In the genomic region with DNA sequence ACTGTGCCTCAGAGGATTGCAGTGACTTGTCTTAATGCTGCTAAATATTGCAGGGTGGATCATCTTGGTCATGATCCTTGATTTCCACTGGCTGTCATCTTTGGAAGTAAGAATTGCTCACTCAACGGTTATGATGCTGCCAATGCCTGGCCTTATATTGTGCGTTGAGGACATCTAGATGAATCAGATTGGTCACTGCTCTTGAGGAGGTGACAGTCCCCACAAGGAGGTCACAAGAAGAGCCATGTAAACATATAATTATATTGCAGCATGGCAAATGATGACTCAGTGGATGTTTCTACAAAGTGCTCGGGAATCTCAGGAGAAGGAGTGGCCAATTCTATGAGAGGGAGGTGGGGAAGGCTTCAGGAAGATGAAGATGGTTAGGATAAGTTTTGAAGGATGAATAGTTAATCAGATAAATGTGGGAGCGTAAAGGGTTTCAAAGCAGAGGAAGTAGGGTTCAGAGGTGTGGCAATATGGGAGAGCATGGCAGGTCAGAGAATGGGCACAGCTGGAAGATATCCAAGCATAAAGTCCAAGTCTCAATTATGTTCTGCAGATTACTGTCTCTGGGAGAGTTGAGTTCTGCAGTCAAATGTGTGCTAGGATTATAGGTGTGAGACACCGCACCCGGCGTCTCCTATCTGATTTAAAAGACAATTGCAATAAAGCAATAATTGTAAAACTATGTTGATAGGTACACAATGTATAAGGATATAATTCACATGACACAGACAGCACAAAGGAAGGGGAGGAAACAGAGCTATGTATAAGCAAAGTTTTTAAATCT, we compare ENCODE assay signal across 14 cellular contexts.
"Had no signal": no experiment of that assay in that cellular context is flagged by ENCODE, and none has a peak within 500 bp of the region (broad histone marks: within the 10 kb centered on the region; RNA-seq: fewer than 3 reads in every experiment).

No MANE protein-coding gene starts in this region.

- H3K36me3 Mint-ChIP-seq: activated naive CD4-positive, alpha-beta T cell treated with anti-CD3 and anti-CD28 coated beads, Interleukin-2, amount 50 U/mL, for 24 hours had no signal

- H3K27ac ChIP-seq: ascending aorta, foreskin keratinocyte, hepatocyte had no signal

- H3K4me1 Mint-ChIP-seq: activated naive CD4-positive, alpha-beta T cell treated with anti-CD3 and anti-CD28 coated beads, Interleukin-2, amount 50 U/mL, for 24 hours; nephron had no signal

- DNase-seq: activated CD4-positive, alpha-beta T cell treated with anti-CD3 and anti-CD28 coated beads, Interleukin-2, amount 50 U/mL, for 4 hours; activated effector memory CD4-positive, alpha-beta T cell treated with anti-CD3 and anti-CD28 coated beads, Interleukin-2, amount 50 U/mL, for 16 hours; activated T-cell treated with anti-CD3 and anti-CD28 coated beads, Interleukin-2, amount 50 U/mL, for 72 hours; cerebellar nuclear complex; dermis blood vessel endothelial cell; effector memory CD8-positive, alpha-beta T cell; foreskin keratinocyte; mesendoderm; retina; T1000 had no signal

- H3K27me3 ChIP-seq: ascending aorta, foreskin keratinocyte, hepatocyte had no signal

- H3K4me3 Mint-ChIP-seq: activated naive CD4-positive, alpha-beta T cell treated with anti-CD3 and anti-CD28 coated beads, Interleukin-2, amount 50 U/mL, for 24 hours; activated T-cell treated with anti-CD3 and anti-CD28 coated beads, Interleukin-2, amount 50 U/mL, for 72 hours; effector memory CD8-positive, alpha-beta T cell; nephron had no signal

- H3K9me3 ChIP-seq: ascending aorta had no signal

- H3K27ac Mint-ChIP-seq: activated naive CD4-positive, alpha-beta T cell treated with anti-CD3 and anti-CD28 coated beads, Interleukin-2, amount 50 U/mL, for 24 hours; activated T-cell treated with anti-CD3 and anti-CD28 coated beads, Interleukin-2, amount 50 U/mL, for 72 hours; effector memory CD8-positive, alpha-beta T cell; nephron had no signal

- H3K4me1 ChIP-seq: ascending aorta, foreskin keratinocyte had no signal

- ATAC-seq: activated T-cell treated with anti-CD3 and anti-CD28 coated beads, Interleukin-2, amount 50 U/mL, for 72 hours; effector memory CD8-positive, alpha-beta T cell; foreskin keratinocyte had no signal

- H3K4me3 ChIP-seq: ascending aorta, hepatocyte had no signal

- H3K36me3 ChIP-seq: ascending aorta had no signal

- H3K27me3 Mint-ChIP-seq: activated naive CD4-positive, alpha-beta T cell treated with anti-CD3 and anti-CD28 coated beads, Interleukin-2, amount 50 U/mL, for 24 hours had no signal

- H3K9me3 Mint-ChIP-seq: activated naive CD4-positive, alpha-beta T cell treated with anti-CD3 and anti-CD28 coated beads, Interleukin-2, amount 50 U/mL, for 24 hours; effector memory CD8-positive, alpha-beta T cell had no signal
